Comparison of ENCODE assay signal across 17 cellular contexts in genomic region chr12:112803620-112804279, GRCh38. TPM values are rescaled to one million over a fixed set of nuclear protein-coding genes. Genes with fewer than 3 reads are reported as not detected.
"Had no signal": no experiment of that assay in that cellular context is flagged by ENCODE, and none has a peak within 500 bp of the region (broad histone marks: within the 10 kb centered on the region; RNA-seq: fewer than 3 reads in every experiment).

No MANE protein-coding gene starts in this region.

- H3K9me3 ChIP-seq: gastroesophageal sphincter, thoracic aorta, upper lobe of right lung had no signal

- H3K4me3 ChIP-seq: dorsolateral prefrontal cortex, gastroesophageal sphincter, thoracic aorta, upper lobe of right lung had no signal

- H3K9ac ChIP-seq: parathyroid adenoma had no signal

- H3K79me2 ChIP-seq: parathyroid adenoma had no signal

- H3K4me1 ChIP-seq: gastroesophageal sphincter, parathyroid adenoma, upper lobe of right lung had no signal

- H3K27ac ChIP-seq: gastroesophageal sphincter, parathyroid adenoma, thoracic aorta, upper lobe of right lung had no signal

- FAIRE-seq: astrocyte had no signal

- H2AFZ ChIP-seq: parathyroid adenoma had no signal

- DNase-seq: activated CD4-positive, alpha-beta T cell treated with anti-CD3 and anti-CD28 coated beads for 1 hour; activated CD4-positive, alpha-beta T cell treated with anti-CD3 and anti-CD28 coated beads, Interleukin-2, amount 50 U/mL, for 4 hours; activated CD8-positive, alpha-beta memory T cell treated with anti-CD3 and anti-CD28 coated beads, Interleukin-2, amount 10 ng/mL, durations not matched to agents 7 days and 5 days; activated naive CD4-positive, alpha-beta T cell treated with anti-CD3 and anti-CD28 coated beads for 36 hours; activated T-cell treated with anti-CD3 and anti-CD28 coated beads, Interleukin-2, amount 50 U/mL, for 1 hour; dorsolateral prefrontal cortex; islet precursor cell; naive B cell; stimulated activated CD4-positive, alpha-beta T cell treated with anti-CD3 and anti-CD28 coated beads, Interleukin-1b, Interleukin-23, amount 100 ng/mL, for 48 hours; T-helper 9 cell; upper lobe of right lung had no signal

- H3K36me3 ChIP-seq: gastroesophageal sphincter, thoracic aorta, upper lobe of right lung had no signal

- ATAC-seq: activated CD8-positive, alpha-beta memory T cell treated with anti-CD3 and anti-CD28 coated beads, Interleukin-2, amount 10 ng/mL, durations not matched to agents 7 days and 5 days; gastroesophageal sphincter; left lobe of liver; upper lobe of right lung had no signal

RNA-seq across cellular contexts. Expression of gene RPH3A, which starts 12.2 kb away (rescaled TPM):
- polyA plus RNA-seq: esophagus had no signal
